Comparison of ENCODE assay signal across 31 cellular contexts in the genomic region with DNA sequence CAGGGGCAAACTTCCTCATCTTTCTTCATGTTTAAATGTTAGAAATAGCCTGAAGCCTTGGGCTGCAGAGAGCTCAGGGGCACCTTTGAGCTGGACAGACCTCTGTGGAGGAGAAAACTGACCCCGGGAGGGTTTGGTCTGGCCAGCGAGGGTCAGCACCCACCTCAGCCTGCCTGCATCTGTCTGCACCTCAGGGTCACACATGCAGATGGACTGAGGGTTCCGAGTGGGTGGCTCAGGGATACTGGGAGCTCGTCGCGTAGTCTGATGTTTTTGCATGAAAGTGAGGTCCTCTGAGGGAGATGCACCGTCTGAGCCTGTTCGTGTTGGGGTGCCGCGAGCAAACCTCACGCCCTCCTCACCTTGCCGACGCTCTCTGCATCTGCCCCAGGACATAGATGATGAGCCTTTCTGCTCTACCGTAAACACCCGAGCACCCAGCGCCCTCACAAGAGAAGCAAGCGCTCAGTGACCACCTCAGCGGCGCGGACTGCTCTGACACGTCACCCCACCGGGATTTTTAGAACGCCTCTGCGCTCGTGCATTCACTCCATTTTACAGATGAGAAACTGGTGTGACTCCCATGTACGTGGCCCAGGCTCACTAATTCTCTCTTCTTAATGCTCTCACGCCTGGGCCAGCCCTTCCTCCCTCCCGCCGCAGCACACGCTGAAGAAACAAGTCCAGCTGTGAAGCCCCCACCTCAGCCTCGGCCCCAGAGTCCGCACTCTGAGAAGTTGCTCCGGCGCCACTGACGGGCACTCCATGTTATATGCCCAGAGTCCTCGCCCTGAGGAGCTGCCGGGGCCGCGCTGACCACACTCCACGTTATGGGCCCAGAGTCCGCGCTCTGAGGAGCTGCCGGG. TPM values are rescaled to one million over a fixed set of nuclear protein-coding genes. Genes with fewer than 3 reads are reported as not detected.
"Had no signal": no experiment of that assay in that cellular context is flagged by ENCODE, and none has a peak within 500 bp of the region (broad histone marks: within the 10 kb centered on the region; RNA-seq: fewer than 3 reads in every experiment).

No MANE protein-coding gene starts in this region.

- H3K9me3 Mint-ChIP-seq: activated naive CD4-positive, alpha-beta T cell treated with anti-CD3 and anti-CD28 coated beads, Interleukin-2, amount 50 U/mL, for 72 hours; activated naive CD8-positive, alpha-beta T cell treated with anti-CD3 and anti-CD28 coated beads, Interleukin-2, amount 50 U/mL, for 24 hours; IgD-negative memory B cell; WTC11 had no signal

- H3K4me1 Mint-ChIP-seq: T-helper 17 cell, WTC11 had no signal

- H3K27me3 ChIP-seq: ascending aorta, body of pancreas had no signal

- H3K4me3 ChIP-seq: ascending aorta, body of pancreas had no signal

- H3K36me3 Mint-ChIP-seq: activated naive CD4-positive, alpha-beta T cell treated with anti-CD3 and anti-CD28 coated beads, Interleukin-2, amount 50 U/mL, for 72 hours; IgD-negative memory B cell; WTC11 had no signal

- H3K36me3 ChIP-seq: ascending aorta had no signal

- H3K27ac Mint-ChIP-seq: activated CD8-positive, alpha-beta T cell treated with anti-CD3 and anti-CD28 coated beads, Interleukin-2, amount 10 ng/mL, durations not matched to agents 7 days and 5 days; activated naive CD4-positive, alpha-beta T cell treated with anti-CD3 and anti-CD28 coated beads, Interleukin-2, amount 50 U/mL, for 72 hours; activated naive CD8-positive, alpha-beta T cell treated with anti-CD3 and anti-CD28 coated beads, Interleukin-2, amount 50 U/mL, for 24 hours; T-helper 17 cell; WTC11 had no signal

- DNase-seq: activated CD4-positive, alpha-beta T cell treated with anti-CD3 and anti-CD28 coated beads for 48 hours; activated CD4-positive, alpha-beta T cell treated with anti-CD3 and anti-CD28 coated beads, Interleukin-2, amount 50 U/mL, for 4 hours; activated CD4-positive, CD25-positive, alpha-beta regulatory T cell treated with anti-CD3 and anti-CD28 coated beads, Interleukin-2, amount 50 U/mL, for 72 hours; activated CD8-positive, alpha-beta memory T cell treated with anti-CD3 and anti-CD28 coated beads, Interleukin-2, amount 50 U/mL, for 48 hours; activated CD8-positive, alpha-beta T cell treated with anti-CD3 and anti-CD28 coated beads, Interleukin-2, amount 10 ng/mL, durations not matched to agents 7 days and 5 days; activated naive CD4-positive, alpha-beta T cell treated with Interleukin-2 at 50 U/mL for 16 hours; activated naive CD8-positive, alpha-beta T cell treated with anti-CD3 and anti-CD28 coated beads, Interleukin-2, amount 50 U/mL, for 24 hours; activated T-cell treated with anti-CD3 and anti-CD28 coated beads, Interleukin-2, amount 50 U/mL, for 1 hour; amniotic stem cell; body of pancreas; central memory CD4-positive, alpha-beta T cell; KG1; NCI-H1092 treated with DMSO at 0.1 percent for 48 hours; NCI-H1436 treated with DMSO at 0.1 percent for 48 hours; NCI-H187 treated with DMSO at 0.1 percent for 48 hours; NCI-H2081 treated with DMSO at 0.1 percent for 48 hours; NCI-H345; NCI-H510A; NCI-H526 treated with DMSO at 0.1 percent for 48 hours; NCI-H82; PC-3; SIG-M5; T-helper 17 cell; T-helper 9 cell had no signal

- H3K27me3 Mint-ChIP-seq: IgD-negative memory B cell had no signal

- H3K4me3 Mint-ChIP-seq: activated CD8-positive, alpha-beta T cell treated with anti-CD3 and anti-CD28 coated beads, Interleukin-2, amount 10 ng/mL, durations not matched to agents 7 days and 5 days; activated naive CD8-positive, alpha-beta T cell treated with anti-CD3 and anti-CD28 coated beads, Interleukin-2, amount 50 U/mL, for 24 hours; IgD-negative memory B cell; T-helper 17 cell; WTC11 had no signal

RNA-seq across cellular contexts. Expression of a gene that starts 9.5 kb away (rescaled TPM):
- total RNA-seq: activated CD8-positive, alpha-beta T cell treated with anti-CD3 and anti-CD28 coated beads, Interleukin-2, amount 10 ng/mL, durations not matched to agents 7 days and 5 days; activated naive CD4-positive, alpha-beta T cell treated with anti-CD3 and anti-CD28 coated beads, Interleukin-2, amount 50 U/mL, for 72 hours; ascending aorta; body of pancreas; bronchial epithelial cell; M059J; PC-3; RPMI7951; T-helper 17 cell had no signal
